In the genomic region with DNA sequence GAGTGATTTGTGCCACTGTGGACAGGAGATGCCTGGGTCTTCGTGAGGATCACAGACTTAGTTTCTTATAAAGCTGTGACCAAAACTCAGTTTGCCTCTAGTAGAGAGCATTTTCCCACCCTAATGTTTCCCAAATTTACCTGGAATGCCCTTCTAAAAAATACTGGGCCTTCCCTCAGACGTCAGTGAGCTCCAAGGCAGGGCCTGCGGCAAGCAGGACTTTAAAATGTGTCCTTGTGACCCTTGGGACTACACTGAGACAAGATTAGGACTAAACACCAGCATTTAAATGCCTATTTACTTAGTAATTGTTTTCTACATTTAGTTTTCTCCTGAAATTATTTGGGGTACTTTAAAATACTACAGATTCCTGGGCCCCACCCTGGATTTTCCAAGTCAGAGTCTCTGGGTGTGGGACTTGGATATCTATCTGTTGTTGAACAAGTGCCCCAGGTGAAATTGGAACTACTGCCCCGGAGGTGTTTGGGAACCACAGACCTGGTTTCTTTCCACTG, we compare ENCODE assay signal across 20 cellular contexts. TPM values are rescaled to one million over a fixed set of nuclear protein-coding genes. Genes with fewer than 3 reads are reported as not detected.
DNase-seq lines count a peak whose midpoint lies in the region; ATAC-seq and TF ChIP-seq lines count a peak whose summit lies in the region.
"Had no signal": no experiment of that assay in that cellular context is flagged by ENCODE, and none has a peak within 500 bp of the region (broad histone marks: within the 10 kb centered on the region; RNA-seq: fewer than 3 reads in every experiment).

No MANE protein-coding gene starts in this region.

- TF ChIP-seq CTCF in HEK293 (tag by site-specific recombination; IDR thresholded peaks at IDR 0.05) (no peak), ascending aorta (IDR thresholded peaks at IDR 0.05) (no peak), lower lobe of right lung (IDR thresholded peaks at IDR 0.05) (no peak), thoracic aorta (IDR thresholded peaks at IDR 0.05) (no peak)

- no peaks in the 10 kb centered on the region for H3K36me3 Mint-ChIP-seq in T-cell

- H3K4me3 ChIP-seq in HEK293 (ENCODE audit: low read depth, low read length), result no peak overlapping the region
- peak overlapping the region in 1 of 2 donors; percentile 19 for H3K4me3 ChIP-seq in ascending aorta
- H3K4me3 ChIP-seq in lower lobe of right lung, result no peak overlapping the region
- H3K4me3 ChIP-seq in thoracic aorta, result no peak overlapping the region
- H3K4me3 ChIP-seq: GM23248 had no signal

- H3K9me3 Mint-ChIP-seq in T-cell, result no peaks in the 10 kb centered on the region
- H3K9me3 Mint-ChIP-seq: CD4-positive, alpha-beta T cell had no signal

- peaks cover 10 to 17% of the 10 kb centered on the region in 2 donors for H3K27me3 Mint-ChIP-seq in T-cell

- ATAC-seq in lower lobe of right lung (peak in 1 of 2 donors; percentile 46), thoracic aorta (ENCODE audit: insufficient number of reproducible peaks, low FRiP score, low read depth) (no peak), T-cell (replicated peaks in 1 of 4) (no peak), HG03159 (IDR thresholded peaks at IDR 0.05; ENCODE audit: unreplicated experiment) (no peak)

- intact Hi-C loops in ascending aorta (cut with DNase I), result loop anchor here (2.0 to 10.0 kb wide), 2 partner anchors 283 to 729 kb away; no protein-coding TSS in a partner anchor
- intact Hi-C loops in lower lobe of right lung (cut with DNase I), result no loop called here

- DNase-seq in ascending aorta (ENCODE audit: low spot score in 2 of 2) (no peak), lower lobe of right lung (no peak), thoracic aorta (ENCODE audit: low spot score) (no peak), NCI-H1930 (lab: John Stamatoyannopoulos, UW) (no peak), T-cell (no peak)
- DNase-seq: ACHN; CD4-positive, alpha-beta T cell; DND-41; GDM1; GM23248; NCI-H1092; NCI-H1694; NCI-H345; NCI-H69; PC-3 had no signal

- no peak overlapping the region for H3K4me3 Mint-ChIP-seq in T-cell
- H3K4me3 Mint-ChIP-seq: B cell; CD4-positive, alpha-beta T cell had no signal

- POLR2A ChIA-PET in HEK293 (lab: Yijun Ruan, JAX) (interaction anchor here (0.7 to 1.3 kb wide), 3 partner anchors 11 to 14 kb away, joined by 3 to 6 read pairs (median 3); partner anchors contain the start of gene GATA6), T-cell (lab: Charles Lee) (no interaction called here)

- H3K4me1 ChIP-seq in HEK293 (ENCODE audit: control insufficient read depth, insufficient read depth, low read length), result peaks cover 39% of the 10 kb centered on the region
- H3K4me1 ChIP-seq in ascending aorta, result peaks cover 21 to 69% of the 10 kb centered on the region in 2 donors
- peaks cover 47% of the 10 kb centered on the region for H3K4me1 ChIP-seq in lower lobe of right lung
- H3K4me1 ChIP-seq in thoracic aorta (ENCODE audit: control insufficient read depth in 1 of 2, low read depth in 2 of 2), result peaks cover 82 to 97% of the 10 kb centered on the region in 2 donors

- H3K27me3 ChIP-seq in ascending aorta, result no peaks in the 10 kb centered on the region
- H3K27me3 ChIP-seq in lower lobe of right lung (ENCODE audit: low read depth), result no peaks in the 10 kb centered on the region
- H3K27me3 ChIP-seq in thoracic aorta (replicated peaks; ENCODE audit: insufficient read depth), result no peaks in the 10 kb centered on the region

- no peak overlapping the region for H3K27ac Mint-ChIP-seq in T-cell
- H3K27ac Mint-ChIP-seq: B cell; CD4-positive, alpha-beta T cell had no signal

- H3K27ac ChIP-seq in HEK293 (ENCODE audit: extremely low read depth, low read depth, low read length) (peak overlapping the region; percentile 32), ascending aorta (peak overlapping the region; percentile 89 to 97), lower lobe of right lung (peak overlapping the region; percentile 48), thoracic aorta (peak overlapping the region; percentile 93 to 95)
- H3K27ac ChIP-seq: GM23248, HL-60, KMS-11 had no signal

- CTCF ChIA-PET in HEK293 (lab: Yijun Ruan, JAX), result interaction anchor here (1.0 to 1.3 kb wide), 2 partner anchors 160 to 379 kb away, joined by 4 read pairs; no protein-coding TSS in a partner anchor
- CTCF ChIA-PET in T-cell (lab: Charles Lee), result no interaction called here

- no peaks in the 10 kb centered on the region for H3K4me1 Mint-ChIP-seq in T-cell
- H3K4me1 Mint-ChIP-seq: B cell had no signal

- H3K9me3 ChIP-seq in HEK293 (ENCODE audit: control insufficient read depth, insufficient read depth, low read depth, low read length) (no peaks in the 10 kb centered on the region), ascending aorta (no peaks in the 10 kb centered on the region), lower lobe of right lung (no peaks in the 10 kb centered on the region), thoracic aorta (no peaks in the 10 kb centered on the region)

- peaks cover 33 to 65% of the 10 kb centered on the region in 2 experiments for H3K36me3 ChIP-seq in HEK293 (ENCODE audit: control insufficient read depth in 2 of 2, insufficient read depth in 1 of 2, low read length in 2 of 2)
- H3K36me3 ChIP-seq in ascending aorta, result peaks cover 4 to 13% of the 10 kb centered on the region in 2 donors
- H3K36me3 ChIP-seq in lower lobe of right lung, result peaks cover 48% of the 10 kb centered on the region
- H3K36me3 ChIP-seq in thoracic aorta, result peaks cover 4% of the 10 kb centered on the region

TF ChIP-seq in HEK293, 187 proteins besides CTCF, POLR2A, EP300 and RAD21:
- TF ChIP-seq ZBTB20 (tag by site-specific recombination; IDR thresholded peaks at IDR 0.05), result peak; percentile 65
- TF ChIP-seq, protein P1, sequence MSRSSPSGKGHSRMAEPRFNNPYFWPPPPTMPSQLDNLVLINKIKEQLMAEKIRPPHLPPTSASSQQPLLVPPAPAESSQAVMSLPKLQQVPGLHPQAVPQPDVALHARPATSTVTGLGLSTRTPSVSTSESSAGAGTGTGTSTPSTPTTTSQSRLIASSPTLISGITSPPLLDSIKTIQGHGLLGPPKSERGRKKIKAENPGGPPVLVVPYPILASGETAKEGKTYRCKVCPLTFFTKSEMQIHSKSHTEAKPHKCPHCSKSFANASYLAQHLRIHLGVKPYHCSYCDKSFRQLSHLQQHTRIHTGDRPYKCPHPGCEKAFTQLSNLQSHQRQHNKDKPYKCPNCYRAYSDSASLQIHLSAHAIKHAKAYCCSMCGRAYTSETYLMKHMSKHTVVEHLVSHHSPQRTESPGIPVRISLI (tag by site-specific recombination; IDR thresholded peaks at IDR 0.05), result no peak

RNA-seq across cellular contexts. Expression of gene GATA6, which starts 14.3 kb away (rescaled TPM):
- 89.3 TPM for total RNA-seq in ascending aorta
- total RNA-seq in lower lobe of right lung, result 22.1 TPM
- 10 to 100 TPM; 92.7 to 92.8 TPM for total RNA-seq in thoracic aorta
- total RNA-seq in T-cell, result under 1 TPM; 0.13 to 0.96 (median 0.59) TPM
- total RNA-seq: B cell had no signal

Comparison
In these comparisons a context has a peak if more than half of its experiments do, and no peak if none do; other contexts are left out.
1. H3K27ac ChIP-seq: peak in every context shown above with its lines; median percentile 94 in thoracic aorta; 93 in ascending aorta; 48 in lower lobe of right lung; 32 in HEK293.
2. RNA of gene GATA6, which starts 14.3 kb away (total RNA-seq): 92.7 to 92.8 TPM in thoracic aorta, 89.3 TPM in ascending aorta (single experiment) and 22.1 TPM in lower lobe of right lung (single experiment); 0.13 to 0.96 TPM in T-cell; every median in the first group is over 10 times any median in the second.